ENCODE assay signal across 7 cellular contexts in the genomic region with DNA sequence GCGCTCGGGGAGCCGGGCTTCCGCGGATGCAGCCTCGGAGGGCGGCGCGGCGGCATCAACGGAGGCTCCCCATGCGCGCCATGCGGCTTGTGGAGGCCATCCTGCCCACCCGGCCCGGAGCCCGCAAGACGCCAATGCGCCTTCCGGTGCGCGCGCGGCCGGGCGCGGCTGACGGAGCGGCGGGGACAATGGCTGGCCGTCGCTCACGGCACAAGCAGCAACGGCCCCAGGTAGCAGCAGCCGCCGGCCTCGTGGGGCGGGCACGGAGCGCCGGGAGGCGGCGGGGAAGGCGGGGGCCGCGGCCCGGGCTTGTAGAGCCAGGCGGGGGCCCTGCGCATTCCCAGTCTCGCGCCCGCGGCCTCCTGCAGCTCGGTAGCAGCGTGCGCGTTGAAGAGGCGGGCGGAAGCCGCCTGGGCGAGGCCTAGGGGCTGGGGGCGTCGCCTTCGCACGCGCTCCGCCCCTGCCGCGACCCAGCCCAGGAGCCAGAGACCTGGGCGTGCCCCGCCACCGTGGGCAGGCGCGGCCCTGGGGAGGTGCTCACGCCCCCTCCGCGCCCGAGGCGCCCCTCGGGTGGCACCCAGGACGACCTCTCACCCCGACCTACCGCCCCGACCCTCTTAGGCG.
DNase-seq lines count a peak whose midpoint lies in the region; ATAC-seq and TF ChIP-seq lines count a peak whose summit lies in the region.
"Not testable (repeated sequence)": the region's sequence is repeated elsewhere in the genome, so short reads cannot be mapped to it uniquely, and the experiment has no call there.

No MANE protein-coding gene starts in this region.

- not testable (repeated sequence) for H3K36me3 Mint-ChIP-seq in endodermal cell (ENCODE audit: low read depth)

- not testable (repeated sequence) for H3K36me3 ChIP-seq in RWPE2 (ENCODE audit: low read depth); endodermal cell (ENCODE audit: control insufficient read depth, insufficient read depth, low read length); lung (ENCODE audit: control insufficient read depth in 2 of 2, insufficient read depth in 2 of 2, low read length in 2 of 2)

- not testable (repeated sequence) for H3K4me3 ChIP-seq in RWPE2 (ENCODE audit: severe bottlenecking); endodermal cell (ENCODE audit: low read length); lung

- ATAC-seq in GM18520 (IDR thresholded peaks at IDR 0.05; ENCODE audit: unreplicated experiment), result peak; percentile 90
- ATAC-seq in GM21381 (IDR thresholded peaks at IDR 0.05; ENCODE audit: unreplicated experiment), result peak; percentile 93
- ATAC-seq in HG02798 (IDR thresholded peaks at IDR 0.05; ENCODE audit: poor library complexity, unreplicated experiment), result peak; percentile 94
- ATAC-seq in HG03342 (IDR thresholded peaks at IDR 0.05; ENCODE audit: unreplicated experiment), result peak; percentile 97
- peak; percentile 95 for ATAC-seq in RWPE2 (ENCODE audit: low read depth)
- ATAC-seq in lung (ENCODE audit: insufficient read depth, low FRiP score), result peak; percentile 91

- H3K27me3 ChIP-seq in RWPE2 (ENCODE audit: insufficient read depth, poor library complexity, severe bottlenecking); endodermal cell (ENCODE audit: control insufficient read depth, insufficient read depth, low read length, poor library complexity, severe bottlenecking); lung (ENCODE audit: control insufficient read depth, insufficient read depth): not testable (repeated sequence)

- not testable (repeated sequence) for TF ChIP-seq CTCF in RWPE2 (IDR thresholded peaks at IDR 0.05; ENCODE audit: poor library complexity, severe bottlenecking); endodermal cell (conservative IDR thresholded peaks at IDR 0.05); lung (IDR thresholded peaks at IDR 0.05; ENCODE audit: control extremely low read depth, extremely low read depth)

- not testable (repeated sequence) for H3K9ac ChIP-seq in endodermal cell (ENCODE audit: extremely low read depth, low read length, poor library complexity, severe bottlenecking)

- not testable (repeated sequence) for H3K9me3 Mint-ChIP-seq in endodermal cell

- not testable (repeated sequence) for H3K4me1 ChIP-seq in RWPE2 (ENCODE audit: insufficient read depth, poor library complexity, severe bottlenecking); endodermal cell (ENCODE audit: control insufficient read depth, insufficient read depth, low read length); lung (ENCODE audit: control insufficient read depth in 2 of 2, insufficient read depth in 2 of 2, low read length in 2 of 2)

- not testable (repeated sequence) for H3K27ac Mint-ChIP-seq in endodermal cell

- not testable (repeated sequence) for H3K9me3 ChIP-seq in RWPE2 (ENCODE audit: severe bottlenecking); endodermal cell (ENCODE audit: control insufficient read depth, low read length); lung (ENCODE audit: control insufficient read depth in 2 of 2, insufficient read depth in 1 of 2, low read length in 1 of 2)

- H3K4me1 Mint-ChIP-seq in endodermal cell, result not testable (repeated sequence)

- not testable (repeated sequence) for H3K27ac ChIP-seq in RWPE2 (ENCODE audit: poor library complexity, severe bottlenecking); endodermal cell (ENCODE audit: low read depth, low read length); lung (ENCODE audit: low read depth in 1 of 2, low read length in 1 of 2)

- not testable (repeated sequence) for DNase-seq in RWPE2 (ENCODE audit: low spot score); endodermal cell; lung (ENCODE audit: low spot score)

- WGBS in endodermal cell (ENCODE audit: insufficient coverage in 1 of 2, insufficient read length in 1 of 2), 2 experiments, result no CpG with 5 or more reads among the region's 85 CpGs
- WGBS in lung, 2 donors, result 0% methylated on average over 12 of the region's 85 CpGs; no CpG with 5 or more reads in 1 of the 2 donors

- H3K27me3 Mint-ChIP-seq in endodermal cell (ENCODE audit: insufficient read depth), result not testable (repeated sequence)

- H3K4me3 Mint-ChIP-seq in endodermal cell, result peak overlapping the region; percentile 49
